Comparison of ENCODE assay signal across 24 cellular contexts in genomic region chr7:50474382-50475155, GRCh38. TPM values are rescaled to one million over a fixed set of nuclear protein-coding genes. Genes with fewer than 3 reads are reported as not detected.
A peak's percentile ranks its signal among the peaks of the same experiment; 100 is the strongest.
DNase-seq lines count a peak whose midpoint lies in the region; TF ChIP-seq lines count a peak whose summit lies in the region.
"Had no signal": no experiment of that assay in that cellular context is flagged by ENCODE, and none has a peak within 500 bp of the region (broad histone marks: within the 10 kb centered on the region; RNA-seq: fewer than 3 reads in every experiment).

No MANE protein-coding gene starts in this region.

- WGBS in thyroid gland, 2 donors = 64 to 67% methylated on average over 8 of the region's 8 CpGs
- WGBS in ovary, 3 donors = 59 to 68% (median 61%) methylated on average over 8 of the region's 8 CpGs

- H3K4me3 ChIP-seq in BLaER1 = no peak overlapping the region
- no peak overlapping the region for H3K4me3 ChIP-seq in thyroid gland (replicated peaks in 1 of 3)
- no peak overlapping the region for H3K4me3 ChIP-seq in ovary
- H3K4me3 ChIP-seq: GM12878, heart right ventricle, testis, vagina had no signal

- no peak overlapping the region for H3K9ac ChIP-seq in BLaER1
- H3K9ac ChIP-seq: SK-N-SH had no signal

- H3K27ac Mint-ChIP-seq in nephron progenitor cell = peak overlapping the region; percentile 93
- H3K27ac Mint-ChIP-seq: activated CD8-positive, alpha-beta T cell treated with anti-CD3 and anti-CD28 coated beads, Interleukin-2, amount 10 ng/mL, durations not matched to agents 7 days and 5 days; HFFc6; T-helper 1 cell treated with Interleukin-12 subunit alpha and Interleukin-12 subunit beta and Interleukin-4 antibody, amounts not matched to agents 30 μg/mL and 1 μg/mL, for 36 hours had no signal

- H3K27me3 ChIP-seq in BLaER1 (no peaks in the 10 kb centered on the region), thyroid gland (no peaks in the 10 kb centered on the region), ovary (no peaks in the 10 kb centered on the region)
- H3K27me3 ChIP-seq: testis, vagina had no signal

- H3K36me3 Mint-ChIP-seq in nephron progenitor cell (ENCODE audit: low read depth) = no peaks in the 10 kb centered on the region
- H3K36me3 Mint-ChIP-seq: CD14-positive monocyte had no signal

- no peaks in the 10 kb centered on the region for H3K4me1 Mint-ChIP-seq in nephron progenitor cell
- H3K4me1 Mint-ChIP-seq: CD14-positive monocyte; central memory CD8-positive, alpha-beta T cell; neural crest cell had no signal

- peaks cover 8% of the 10 kb centered on the region for H3K27me3 Mint-ChIP-seq in nephron progenitor cell (ENCODE audit: low read depth, poor library complexity)

- TF ChIP-seq POLR2A in thyroid gland (IDR thresholded peaks at IDR 0.05) (no peak), ovary (IDR thresholded peaks at IDR 0.05) (no peak)

- no peak overlapping the region for H3K4me2 ChIP-seq in BLaER1
- H3K4me2 ChIP-seq: SK-N-SH had no signal

- H3K4me1 ChIP-seq in BLaER1 (peaks cover 28% of the 10 kb centered on the region), thyroid gland (no peaks in the 10 kb centered on the region), ovary (ENCODE audit: insufficient read depth) (no peaks in the 10 kb centered on the region)
- H3K4me1 ChIP-seq: heart right ventricle, testis, vagina had no signal

- no peak for TF ChIP-seq CTCF in nephron progenitor cell (IDR thresholded peaks at IDR 0.05)
- no peak for TF ChIP-seq CTCF in thyroid gland (IDR thresholded peaks at IDR 0.05)
- no peak for TF ChIP-seq CTCF in ovary (IDR thresholded peaks at IDR 0.05)

- H3K9me3 Mint-ChIP-seq in nephron progenitor cell = no peaks in the 10 kb centered on the region
- H3K9me3 Mint-ChIP-seq: CD14-positive monocyte; central memory CD8-positive, alpha-beta T cell; HFFc6; neural crest cell; T-helper 1 cell treated with Interleukin-12 subunit alpha and Interleukin-12 subunit beta and Interleukin-4 antibody, amounts not matched to agents 30 μg/mL and 1 μg/mL, for 36 hours had no signal

- intact Hi-C loops in thyroid gland (cut with DNase I) = loop anchor here (10.0 kb wide), 1 partner anchor 680 kb away; no protein-coding TSS in a partner anchor
- intact Hi-C loops in ovary (cut with DNase I) = loop anchor here in 1 of 4 donors (5.0 kb wide), 1 partner anchor 198 kb away; no protein-coding TSS in a partner anchor

- peak; percentile 58 for DNase-seq in Daoy (ENCODE audit: low read depth)
- DNase-seq in dermis blood vessel endothelial cell = peak; percentile 41
- DNase-seq in nephron progenitor cell = no peak
- DNase-seq in thyroid gland = no peak
- no peak for DNase-seq in stimulated activated CD4-positive, alpha-beta T cell treated with anti-CD3 and anti-CD28 coated beads, Interleukin-2, amount 100 ng/mL, for 48 hours
- no peak for DNase-seq in KG1 (lab: John Stamatoyannopoulos, UW)
- DNase-seq in ovary = no peak
- DNase-seq: activated CD4-positive, alpha-beta T cell treated with anti-CD3 and anti-CD28 coated beads for 1 hour; activated gamma-delta T cell; EL; heart right ventricle; HFFc6; NCI-H526 treated with DMSO at 0.1 percent for 48 hours; SK-N-SH; stimulated activated naive CD4-positive, alpha-beta T cell treated with Interleukin-2 at 50 U/mL for 16 hours; testis had no signal

- H3K36me3 ChIP-seq in BLaER1 (no peaks in the 10 kb centered on the region), thyroid gland (no peaks in the 10 kb centered on the region), ovary (no peaks in the 10 kb centered on the region)
- H3K36me3 ChIP-seq: heart right ventricle, vagina had no signal

- no peaks in the 10 kb centered on the region for H4K20me1 ChIP-seq in BLaER1

- H3K9me3 ChIP-seq in BLaER1 = no peaks in the 10 kb centered on the region
- no peaks in the 10 kb centered on the region for H3K9me3 ChIP-seq in thyroid gland
- no peaks in the 10 kb centered on the region for H3K9me3 ChIP-seq in ovary
- H3K9me3 ChIP-seq: heart right ventricle, SK-N-SH, testis, vagina had no signal

- no peak overlapping the region for H3K4me3 Mint-ChIP-seq in nephron progenitor cell
- H3K4me3 Mint-ChIP-seq: activated CD8-positive, alpha-beta T cell treated with anti-CD3 and anti-CD28 coated beads, Interleukin-2, amount 10 ng/mL, durations not matched to agents 7 days and 5 days; CD14-positive monocyte; central memory CD8-positive, alpha-beta T cell; HFFc6; neural crest cell; T-helper 1 cell treated with Interleukin-12 subunit alpha and Interleukin-12 subunit beta and Interleukin-4 antibody, amounts not matched to agents 30 μg/mL and 1 μg/mL, for 36 hours had no signal

- H3K27ac ChIP-seq in BLaER1 (0 out of 2 replicates have a peak overlapping the region, but pooled peaks have one; percentile 0), thyroid gland (no peak overlapping the region), ovary (no peak overlapping the region)
- H3K27ac ChIP-seq: heart right ventricle, testis, vagina had no signal

- no peak for TF ChIP-seq EP300 in ovary (IDR thresholded peaks at IDR 0.05)

RNA-seq across cellular contexts. Expression of gene FIGNL1, which starts 24.4 kb away (rescaled TPM):
- 66.0 and 77.2 TPM in 2 replicates for total RNA-seq in Daoy (2014; rRNA removed; shearing (Covaris generic))
- 32.2 and 52.0 TPM in 2 replicates for total RNA-seq in dermis blood vessel endothelial cell
- 10 to 100 TPM in 2 of 4 donors, 1 to 10 TPM in 2; 5.1 to 15.9 (median 9.5) TPM for total RNA-seq in thyroid gland
- total RNA-seq in ovary = 10 to 100 TPM in 5 of 7 donors, 1 to 10 TPM in 2; 6.8 to 13.7 (median 11.5) TPM
- polyA plus RNA-seq in ovary = 1 to 10 TPM; 6.6 to 9.5 TPM

Comparison
In these comparisons a context has a peak if more than half of its experiments do, and no peak if none do; other contexts are left out.
1. DNase-seq: peak in Daoy (single experiment) and dermis blood vessel endothelial cell (single experiment); none in nephron progenitor cell (single experiment), thyroid gland (0 of 2), stimulated activated CD4-positive, alpha-beta T cell treated with anti-CD3 and anti-CD28 coated beads, Interleukin-2, amount 100 ng/mL, for 48 hours (0 of 2), KG1 (single experiment) and ovary (0 of 5).